In the genomic region with DNA sequence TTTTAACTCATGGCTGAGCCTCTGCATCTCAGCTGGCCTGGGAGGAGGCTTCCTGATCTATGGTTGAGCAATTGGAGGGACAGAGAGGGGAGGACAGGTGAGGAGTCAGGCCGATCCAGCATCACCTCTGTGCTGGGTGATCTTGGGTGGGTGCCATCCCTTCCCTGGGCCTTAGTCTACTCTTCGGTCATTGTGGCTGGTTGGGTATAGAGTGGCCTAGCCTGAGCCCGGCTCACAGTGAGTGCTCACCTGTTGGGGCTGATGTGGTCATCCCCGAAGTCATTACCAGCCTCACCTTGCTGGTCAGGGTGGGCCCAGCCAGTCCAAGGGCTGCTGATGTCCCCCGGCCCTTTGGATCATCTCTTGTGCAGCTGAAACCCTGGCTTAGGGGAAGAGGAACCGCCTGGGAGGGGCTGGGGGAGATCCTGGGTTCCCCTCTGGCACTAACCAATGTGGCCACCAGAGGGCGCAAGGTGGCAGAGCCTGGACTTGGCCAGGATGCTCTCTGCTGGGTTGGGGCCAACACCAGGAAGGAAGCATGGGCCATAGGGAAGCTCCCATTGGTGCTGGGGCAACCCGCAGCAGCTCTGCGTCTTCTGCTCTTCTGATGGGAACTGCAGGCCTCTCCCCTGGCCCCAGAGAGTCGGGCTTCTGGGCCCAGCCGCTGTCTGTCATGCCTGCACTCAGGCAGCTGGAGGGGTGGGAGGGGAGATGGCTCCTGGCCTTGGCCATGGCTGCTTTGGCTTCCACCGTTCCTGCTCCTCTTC, we compare ENCODE assay signal across 8 cellular contexts. TPM values are rescaled to one million over a fixed set of nuclear protein-coding genes. Genes with fewer than 3 reads are reported as not detected.
DNase-seq lines count a peak whose midpoint lies in the region; ATAC-seq and TF ChIP-seq lines count a peak whose summit lies in the region.

No MANE protein-coding gene starts in this region.

- H3K4me1 ChIP-seq in effector memory CD4-positive, alpha-beta T cell (ENCODE audit: control insufficient read depth, insufficient read depth, low read length, poor library complexity, severe bottlenecking): peaks cover 4% of the 10 kb centered on the region

- no peak overlapping the region for H3K4me3 ChIP-seq in GM06990 (replicated peaks; ENCODE audit: low read depth, low read length)
- no peak overlapping the region for H3K4me3 ChIP-seq in effector memory CD4-positive, alpha-beta T cell (ENCODE audit: insufficient read depth, low read depth, low read length, poor library complexity, severe bottlenecking)

- H3K27me3 Mint-ChIP-seq in activated CD8-positive, alpha-beta T cell treated with anti-CD3 and anti-CD28 coated beads for 36 hours: no peaks in the 10 kb centered on the region

- no peaks in the 10 kb centered on the region for H3K9me3 ChIP-seq in effector memory CD4-positive, alpha-beta T cell (ENCODE audit: control insufficient read depth, low read length)

- no peaks in the 10 kb centered on the region for H3K36me3 ChIP-seq in GM06990 (ENCODE audit: control insufficient read depth, insufficient read depth, low read length)
- no peaks in the 10 kb centered on the region for H3K36me3 ChIP-seq in effector memory CD4-positive, alpha-beta T cell (ENCODE audit: control insufficient read depth, insufficient read depth, low read length)

- CTCF ChIA-PET in activated CD8-positive, alpha-beta T cell treated with anti-CD3 and anti-CD28 coated beads for 36 hours (lab: Charles Lee): interaction anchor here (0.6 to 4.0 kb wide), 41 partner anchors 9 to 333 kb away, joined by 3 to 26 read pairs (median 4); a partner anchor contains a TSS

- intact Hi-C loops in activated CD8-positive, alpha-beta T cell treated with anti-CD3 and anti-CD28 coated beads for 36 hours (cut with micrococcal nuclease): no loop called here

- no peaks in the 10 kb centered on the region for H3K9me3 Mint-ChIP-seq in activated CD8-positive, alpha-beta T cell treated with anti-CD3 and anti-CD28 coated beads for 36 hours

- H3K27ac ChIP-seq in effector memory CD4-positive, alpha-beta T cell (ENCODE audit: insufficient read depth, low read length, poor library complexity, severe bottlenecking): no peak overlapping the region

- POLR2A ChIA-PET in activated CD8-positive, alpha-beta T cell treated with anti-CD3 and anti-CD28 coated beads for 36 hours (lab: Charles Lee): no interaction called here

- no peaks in the 10 kb centered on the region for H3K36me3 Mint-ChIP-seq in activated CD8-positive, alpha-beta T cell treated with anti-CD3 and anti-CD28 coated beads for 36 hours (ENCODE audit: low read depth)

- no peak overlapping the region for H3K4me3 Mint-ChIP-seq in activated CD8-positive, alpha-beta T cell treated with anti-CD3 and anti-CD28 coated beads for 36 hours

- H3K4me1 Mint-ChIP-seq in activated CD8-positive, alpha-beta T cell treated with anti-CD3 and anti-CD28 coated beads for 36 hours (ENCODE audit: low read depth): no peaks in the 10 kb centered on the region

- TF ChIP-seq CTCF in GM06990 (IDR thresholded peaks at IDR 0.05; ENCODE audit: insufficient read depth, low read length, poor library complexity, severe bottlenecking): peak; percentile 98
- peak; percentile 97 for TF ChIP-seq CTCF in activated CD8-positive, alpha-beta T cell treated with anti-CD3 and anti-CD28 coated beads for 36 hours (IDR thresholded peaks at IDR 0.05)

- no peak overlapping the region for H3K27ac Mint-ChIP-seq in activated CD8-positive, alpha-beta T cell treated with anti-CD3 and anti-CD28 coated beads for 36 hours

- ATAC-seq in HG03460 (IDR thresholded peaks at IDR 0.05; ENCODE audit: unreplicated experiment): peak; percentile 68
- ATAC-seq in activated CD8-positive, alpha-beta T cell treated with anti-CD3 and anti-CD28 coated beads for 36 hours: peak; percentile 99
- no peak for ATAC-seq in GM18519 (IDR thresholded peaks at IDR 0.05; ENCODE audit: low FRiP score, unreplicated experiment)

- peak; percentile 56 for DNase-seq in GM06990 (ENCODE audit: extremely low read depth, insufficient read length)
- peak; percentile 56 for DNase-seq in NOMO-1 treated with DMSO at 0.1 percent for 48 hours (lab: John Stamatoyannopoulos, UW; ENCODE audit: unreplicated experiment)
- DNase-seq in activated CD8-positive, alpha-beta T cell treated with anti-CD3 and anti-CD28 coated beads for 36 hours: peak; percentile 89
- DNase-seq in effector memory CD4-positive, alpha-beta T cell: peak; percentile 53 to 72 (median 59)
- DNase-seq in medulla oblongata (ENCODE audit: extremely low spot score): peak; percentile 81
- peak; percentile 48 to 59 for DNase-seq in stimulated activated CD8-positive, alpha-beta memory T cell treated with anti-CD3 and anti-CD28 coated beads, Interleukin-15, amount 100 ng/mL, for 48 hours (ENCODE audit: low read depth in 2 of 2)

- no peaks in the 10 kb centered on the region for H3K27me3 ChIP-seq in GM06990 (replicated peaks; ENCODE audit: control insufficient read depth, insufficient read depth, low read length)
- no peaks in the 10 kb centered on the region for H3K27me3 ChIP-seq in effector memory CD4-positive, alpha-beta T cell (replicated peaks; ENCODE audit: control insufficient read depth, insufficient read depth, low read length, poor library complexity, severe bottlenecking)

RNA-seq across cellular contexts. Expression of a gene that starts 17.3 kb away (rescaled TPM):
- total RNA-seq in activated CD8-positive, alpha-beta T cell treated with anti-CD3 and anti-CD28 coated beads for 36 hours: 10 to 100 TPM; 79.3 to 83.6 TPM

RNA-seq across cellular contexts. Expression of a gene that starts 17.9 kb away (rescaled TPM):
- total RNA-seq in activated CD8-positive, alpha-beta T cell treated with anti-CD3 and anti-CD28 coated beads for 36 hours: 1 to 10 TPM; 3.3 to 3.5 TPM
